ENCODE assay signal across 26 cellular contexts in genomic region chr2:166899676-166900075, GRCh38. TPM values are rescaled to one million over a fixed set of nuclear protein-coding genes. Genes with fewer than 3 reads are reported as not detected.
"Had no signal": no experiment of that assay in that cellular context is flagged by ENCODE, and none has a peak within 500 bp of the region (broad histone marks: within the 10 kb centered on the region; RNA-seq: fewer than 3 reads in every experiment).

No MANE protein-coding gene starts in this region.

- H3K27me3 ChIP-seq: gastrocnemius medialis, right atrium auricular region, sigmoid colon, spleen, testis, tibial artery, upper lobe of left lung had no signal

- H3K4me1 Mint-ChIP-seq: natural killer cell; stimulated activated memory B cell treated with anti-CD40 and anti-IgM and Interleukin-4, amounts not matched to agents 10 μg/mL and 1 μg/mL and 100 μg/mL, for 72 hours had no signal

- DNase-seq: dermis blood vessel endothelial cell; effector memory CD4-positive, alpha-beta T cell; foreskin fibroblast; gastrocnemius medialis; head of caudate nucleus; left ventricle myocardium superior; lower lobe of right lung; natural killer cell; sigmoid colon; spleen; stimulated activated CD4-positive, alpha-beta T cell treated with anti-CD3 and anti-CD28 coated beads, Interleukin-4, amount 100 ng/mL, for 4 hours; stimulated activated naive CD8-positive, alpha-beta T cell treated with anti-CD3 and anti-CD28 coated beads, Interleukin-15, Interleukin-2, amounts not matched to agents 100 U/mL and 50 U/mL, for 24 hours; substantia nigra; testis; tibial artery; upper lobe of left lung had no signal

- H3K27ac ChIP-seq: coronary artery, gastrocnemius medialis, lower lobe of right lung, parathyroid adenoma, right atrium auricular region, sigmoid colon, skin epidermis, spleen, testis, tibial artery, upper lobe of left lung had no signal

- H2AFZ ChIP-seq: parathyroid adenoma had no signal

- H3K4me3 Mint-ChIP-seq: natural killer cell; stimulated activated memory B cell treated with anti-CD40 and anti-IgM and Interleukin-4, amounts not matched to agents 10 μg/mL and 1 μg/mL and 100 μg/mL, for 72 hours had no signal

- H3K36me3 ChIP-seq: gastrocnemius medialis, lower lobe of right lung, right atrium auricular region, sigmoid colon, spleen, tibial artery, upper lobe of left lung had no signal

- H3K36me3 Mint-ChIP-seq: natural killer cell; stimulated activated memory B cell treated with anti-CD40 and anti-IgM and Interleukin-4, amounts not matched to agents 10 μg/mL and 1 μg/mL and 100 μg/mL, for 72 hours had no signal

- H3K9me3 ChIP-seq: gastrocnemius medialis, lower lobe of right lung, right atrium auricular region, sigmoid colon, spleen, testis, tibial artery, upper lobe of left lung had no signal

- H3K79me2 ChIP-seq: parathyroid adenoma had no signal

- H3K4me3 ChIP-seq: coronary artery, gastrocnemius medialis, lower lobe of right lung, right atrium auricular region, sigmoid colon, skin epidermis, spleen, testis, tibial artery, upper lobe of left lung had no signal

- H3K4me1 ChIP-seq: gastrocnemius medialis, lower lobe of right lung, parathyroid adenoma, right atrium auricular region, sigmoid colon, testis, tibial artery, upper lobe of left lung had no signal

- H3K27me3 Mint-ChIP-seq: progenitor cell of endocrine pancreas; stimulated activated memory B cell treated with anti-CD40 and anti-IgM and Interleukin-4, amounts not matched to agents 10 μg/mL and 1 μg/mL and 100 μg/mL, for 72 hours had no signal

- H3K27ac Mint-ChIP-seq: natural killer cell; progenitor cell of endocrine pancreas; stimulated activated memory B cell treated with anti-CD40 and anti-IgM and Interleukin-4, amounts not matched to agents 10 μg/mL and 1 μg/mL and 100 μg/mL, for 72 hours had no signal

- H3K9ac ChIP-seq: parathyroid adenoma had no signal

RNA-seq across cellular contexts. Expression of gene XIRP2, which starts 11.4 kb away (rescaled TPM):
- total RNA-seq: chondrocyte, dermis blood vessel endothelial cell, mesenteric fat pad, osteoblast had no signal
- polyA plus RNA-seq: neural cell had no signal
